21 cellular contexts compared by ENCODE assay signal in the genomic region with DNA sequence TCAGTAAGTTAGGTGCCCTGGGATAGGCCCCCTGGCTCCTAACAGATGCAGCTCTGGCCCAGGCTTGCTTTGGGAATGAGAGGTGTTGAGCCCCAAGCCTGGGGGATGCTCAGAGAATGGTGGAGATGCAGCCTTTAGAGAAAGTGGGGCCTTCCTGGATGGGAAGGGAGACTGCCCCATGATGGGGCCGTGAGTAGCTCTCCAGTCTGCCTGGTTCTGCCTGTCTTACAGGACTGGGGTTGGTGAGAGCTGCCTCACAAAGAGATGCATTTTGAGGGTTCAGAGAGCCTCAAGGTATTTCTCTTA. TPM values are rescaled to one million over a fixed set of nuclear protein-coding genes. Genes with fewer than 3 reads are reported as not detected.
"Had no signal": no experiment of that assay in that cellular context is flagged by ENCODE, and none has a peak within 500 bp of the region (broad histone marks: within the 10 kb centered on the region; RNA-seq: fewer than 3 reads in every experiment).

No MANE protein-coding gene starts in this region.

- ATAC-seq: left colon; lower lobe of right lung; stimulated activated effector memory CD8-positive, alpha-beta T cell treated with anti-CD3 and anti-CD28 coated beads, Interleukin-12 subunit alpha, Interleukin-12 subunit beta, amount 100 ng/mL, for 72 hours had no signal

- H3K27ac Mint-ChIP-seq: activated naive CD4-positive, alpha-beta T cell treated with anti-CD3 and anti-CD28 coated beads for 36 hours; activated T-helper 2 cell treated with anti-CD3 and anti-CD28 coated beads, Interferon-gamma antibody, Interleukin-2, Interleukin-4, amounts not matched to agents 10 μg/mL and 5 μg/mL and 100 μg/mL, durations not matched to agents 14 hours and 24 hours and 36 hours; mesothelial cell of epicardium; stimulated activated effector memory CD8-positive, alpha-beta T cell treated with anti-CD3 and anti-CD28 coated beads, Interleukin-12 subunit alpha, Interleukin-12 subunit beta, amount 100 ng/mL, for 72 hours had no signal

- DNase-seq: activated CD4-positive, alpha-beta T cell treated with anti-CD3 and anti-CD28 coated beads, Interleukin-2, amount 50 U/mL, for 4 hours; activated CD4-positive, CD25-positive, alpha-beta regulatory T cell treated with anti-CD3 and anti-CD28 coated beads, Interleukin-2, amount 50 U/mL, for 72 hours; activated naive CD4-positive, alpha-beta T cell treated with anti-CD3 and anti-CD28 coated beads for 36 hours; dorsolateral prefrontal cortex; left colon; lower lobe of right lung; ovary; spleen; stimulated activated CD4-positive, alpha-beta T cell treated with anti-CD3 and anti-CD28 coated beads, Interleukin-1b, Interleukin-23, amount 100 ng/mL, for 48 hours; T-helper 1 cell; T1000; thyroid gland; uterus had no signal

- H3K36me3 ChIP-seq: esophagus muscularis mucosa, lower lobe of right lung, ovary, sigmoid colon, spleen, thyroid gland, uterus had no signal

- H3K27ac ChIP-seq: dorsolateral prefrontal cortex, esophagus muscularis mucosa, lower lobe of right lung, ovary, sigmoid colon, spleen, thyroid gland, uterus had no signal

- H3K4me1 ChIP-seq: esophagus muscularis mucosa, lower lobe of right lung, sigmoid colon, spleen, thyroid gland, uterus had no signal

- H3K27me3 ChIP-seq: ovary, thyroid gland, uterus had no signal

- H3K4me3 Mint-ChIP-seq: activated naive CD4-positive, alpha-beta T cell treated with anti-CD3 and anti-CD28 coated beads for 36 hours; mesothelial cell of epicardium; neural crest cell; stimulated activated effector memory CD8-positive, alpha-beta T cell treated with anti-CD3 and anti-CD28 coated beads, Interleukin-12 subunit alpha, Interleukin-12 subunit beta, amount 100 ng/mL, for 72 hours had no signal

- H3K4me1 Mint-ChIP-seq: neural crest cell; stimulated activated effector memory CD8-positive, alpha-beta T cell treated with anti-CD3 and anti-CD28 coated beads, Interleukin-12 subunit alpha, Interleukin-12 subunit beta, amount 100 ng/mL, for 72 hours had no signal

- H3K4me3 ChIP-seq: dorsolateral prefrontal cortex, esophagus muscularis mucosa, lower lobe of right lung, ovary, sigmoid colon, spleen, thyroid gland, uterus had no signal

- H3K9me3 ChIP-seq: esophagus muscularis mucosa, lower lobe of right lung, ovary, sigmoid colon, spleen, thyroid gland, uterus had no signal

- H3K36me3 Mint-ChIP-seq: mesothelial cell of epicardium; stimulated activated effector memory CD8-positive, alpha-beta T cell treated with anti-CD3 and anti-CD28 coated beads, Interleukin-12 subunit alpha, Interleukin-12 subunit beta, amount 100 ng/mL, for 72 hours had no signal

- H3K9me3 Mint-ChIP-seq: activated naive CD4-positive, alpha-beta T cell treated with anti-CD3 and anti-CD28 coated beads for 36 hours; activated T-helper 2 cell treated with anti-CD3 and anti-CD28 coated beads, Interferon-gamma antibody, Interleukin-2, Interleukin-4, amounts not matched to agents 10 μg/mL and 5 μg/mL and 100 μg/mL, durations not matched to agents 14 hours and 24 hours and 36 hours; mesothelial cell of epicardium; neural crest cell; stimulated activated effector memory CD8-positive, alpha-beta T cell treated with anti-CD3 and anti-CD28 coated beads, Interleukin-12 subunit alpha, Interleukin-12 subunit beta, amount 100 ng/mL, for 72 hours had no signal

RNA-seq across cellular contexts. Expression of gene VRTN, which starts 0.5 kb away (rescaled TPM):
- total RNA-seq: activated naive CD4-positive, alpha-beta T cell treated with anti-CD3 and anti-CD28 coated beads for 36 hours; activated T-helper 2 cell treated with anti-CD3 and anti-CD28 coated beads, Interferon-gamma antibody, Interleukin-2, Interleukin-4, amounts not matched to agents 10 μg/mL and 5 μg/mL and 100 μg/mL, durations not matched to agents 14 hours and 24 hours and 36 hours; bronchial epithelial cell; dorsolateral prefrontal cortex; esophagus muscularis mucosa; left colon; lower lobe of right lung; mesothelial cell of epicardium; neural crest cell; sigmoid colon; spleen; thyroid gland had no signal
- polyA plus RNA-seq: adipose tissue had no signal
